9 cellular contexts compared by ENCODE assay signal in the genomic region with DNA sequence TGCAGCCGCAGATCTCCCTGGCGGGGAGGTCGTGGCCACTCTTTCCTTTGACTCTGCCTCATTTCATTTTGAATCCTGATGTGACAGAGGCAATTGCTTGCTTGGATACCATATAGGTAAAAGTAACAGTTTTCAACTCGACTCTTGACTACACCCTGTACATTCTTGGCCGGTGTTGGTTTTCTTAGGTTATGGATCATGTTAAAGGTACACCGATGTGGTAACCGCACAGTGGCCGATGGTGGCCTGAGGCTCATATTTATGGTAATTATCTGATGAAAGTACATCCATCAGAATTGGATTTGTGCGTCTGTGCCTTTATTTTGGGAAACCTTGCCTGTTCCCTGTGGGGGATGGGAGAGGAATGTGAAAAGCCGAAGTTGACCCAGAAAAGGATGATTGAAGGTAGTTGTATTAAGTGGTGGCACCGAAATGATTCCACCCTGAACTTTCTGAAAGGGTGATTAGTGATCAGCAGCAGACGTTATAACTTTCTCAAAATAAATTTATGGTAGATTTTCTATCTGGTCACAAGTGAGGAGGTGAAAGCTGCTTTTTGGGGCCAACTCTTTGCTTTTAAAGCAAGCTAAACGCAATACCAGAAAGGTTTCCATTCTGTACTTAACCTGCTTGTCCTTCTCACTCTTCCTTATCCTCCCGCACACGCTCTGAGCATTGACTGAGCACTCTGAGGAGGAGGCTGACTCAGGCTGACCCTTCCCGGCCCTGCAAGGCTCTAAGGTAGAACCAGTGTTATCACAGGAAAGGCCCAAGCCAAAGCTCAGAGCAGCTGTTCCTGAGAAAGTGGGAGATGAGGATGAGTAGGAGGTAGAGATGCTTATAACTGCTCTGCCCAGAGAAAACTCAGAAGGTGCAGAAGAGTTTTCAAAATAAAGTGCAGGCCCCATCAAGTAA. TPM values are rescaled to one million over a fixed set of nuclear protein-coding genes. Genes with fewer than 3 reads are reported as not detected.
DNase-seq lines count a peak whose midpoint lies in the region; ATAC-seq and TF ChIP-seq lines count a peak whose summit lies in the region.
"Had no signal": no experiment of that assay in that cellular context is flagged by ENCODE, and none has a peak within 500 bp of the region (broad histone marks: within the 10 kb centered on the region; RNA-seq: fewer than 3 reads in every experiment).

No MANE protein-coding gene starts in this region.

- DNase-seq in NCI-H2081 (lab: John Stamatoyannopoulos, UW) = peak; percentile 53 to 77
- DNase-seq in NCI-H2081 treated with DMSO at 0.1 percent for 48 hours (lab: John Stamatoyannopoulos, UW) = no peak
- peak; percentile 38 to 61 for DNase-seq in SJCRH30
- DNase-seq in ovary = no peak
- DNase-seq in KBM-7 = no peak

- TF ChIP-seq EP300 in ovary (IDR thresholded peaks at IDR 0.05) = no peak

- H3K4me1 ChIP-seq in SJCRH30 = no peaks in the 10 kb centered on the region; the same call in 1 of the 2 replicates
- H3K4me1 ChIP-seq in ovary (ENCODE audit: insufficient read depth) = peaks cover 4% of the 10 kb centered on the region

- TF ChIP-seq CTCF in ovary (IDR thresholded peaks at IDR 0.05) = no peak

- H3K4me3 ChIP-seq in SJCRH30 (peak overlapping the region; percentile 88), ovary (peak overlapping the region; percentile 45)

- intact Hi-C loops in ovary (cut with DNase I) = no loop called here

- peak overlapping the region; percentile 75 for H3K27ac ChIP-seq in SJCRH30
- peak overlapping the region; percentile 96 for H3K27ac ChIP-seq in ovary
- H3K27ac ChIP-seq: C4-2B had no signal

- H3K27me3 ChIP-seq in SJCRH30 = no peaks in the 10 kb centered on the region; the same call in 1 of the 2 replicates
- H3K27me3 ChIP-seq in ovary = no peaks in the 10 kb centered on the region

- H3K36me3 ChIP-seq in SJCRH30 (peaks cover 3% of the 10 kb centered on the region; the same call in 1 of the 2 replicates), ovary (no peaks in the 10 kb centered on the region)

- 64 to 68% (median 67%) methylated on average over 16 of the region's 16 CpGs for WGBS in ovary, 3 donors

- ATAC-seq in esophagus mucosa (peak; percentile 17), GM21447 (IDR thresholded peaks at IDR 0.05; ENCODE audit: unreplicated experiment) (no peak), GM21529 (IDR thresholded peaks at IDR 0.05; ENCODE audit: unreplicated experiment) (no peak)

- TF ChIP-seq POLR2A in ovary (IDR thresholded peaks at IDR 0.05) = no peak

- H3K9me3 ChIP-seq in SJCRH30 (replicated peaks) (no peaks in the 10 kb centered on the region), ovary (no peaks in the 10 kb centered on the region)

- in situ Hi-C loops in KBM-7 (cut with MboI; ENCODE audit: low pct_unique_long_range_greater_than_20kb, low sequenced_read_pairs) = no loop called here

RNA-seq across cellular contexts. Expression of a gene that starts 2.0 kb away (rescaled TPM):
- 16.5 and 19.7 TPM in 2 replicates for total RNA-seq in SJCRH30 (2014; rRNA removed; shearing (Covaris generic))
- total RNA-seq in esophagus mucosa (70.7 TPM), ovary (10 to 100 TPM in 1 of 7 donors, 1 to 10 TPM in 6; 6.0 to 12.9 (median 7.6) TPM)
- 1 to 10 TPM; 4.1 to 4.8 TPM for polyA plus RNA-seq in ovary

Comparison
In these comparisons a context has a peak if more than half of its experiments do, and no peak if none do; other contexts are left out.
1. DNase-seq: peak in NCI-H2081 (2 of 2) and SJCRH30 (2 of 2); none in NCI-H2081 treated with DMSO at 0.1 percent for 48 hours (single experiment), ovary (0 of 5) and KBM-7 (single experiment).